21 cellular contexts compared by ENCODE assay signal in genomic region chr9:69647804-69648203, GRCh38. TPM values are rescaled to one million over a fixed set of nuclear protein-coding genes. Genes with fewer than 3 reads are reported as not detected.
DNase-seq lines count a peak whose midpoint lies in the region; ATAC-seq and TF ChIP-seq lines count a peak whose summit lies in the region.
"Had no signal": no experiment of that assay in that cellular context is flagged by ENCODE, and none has a peak within 500 bp of the region (broad histone marks: within the 10 kb centered on the region; RNA-seq: fewer than 3 reads in every experiment).

No MANE protein-coding gene starts in this region.

- no peak overlapping the region for H4K5ac ChIP-seq in IMR-90 (ENCODE audit: low read depth, low read length)

- dilution Hi-C loops in IMR-90 (cut with HindIII; ENCODE audit: low sequenced_read_pairs, unreplicated experiment), result no loop called here

- H2AFZ ChIP-seq in IMR-90 (replicated peaks; ENCODE audit: low read length, poor library complexity), result no peak overlapping the region

- no peaks in the 10 kb centered on the region for H3K27me3 ChIP-seq in IMR-90 (ENCODE audit: control insufficient read depth, insufficient read depth, low read length)
- H3K27me3 ChIP-seq: BE2C, BLaER1 had no signal

- H3K27me3 Mint-ChIP-seq in nephron (ENCODE audit: low read depth), result no peaks in the 10 kb centered on the region

- H3K4me3 ChIP-seq in IMR-90 (ENCODE audit: insufficient read depth, low read depth, low read length), result no peak overlapping the region
- H3K4me3 ChIP-seq: BLaER1 had no signal

- H3K79me1 ChIP-seq in IMR-90 (ENCODE audit: low read depth in 1 of 2, low read length in 2 of 2), result peaks cover 6 to 25% of the 10 kb centered on the region in 2 experiments; a peak in 2 of 4 replicates

- H3K4me1 Mint-ChIP-seq in nephron, result peaks cover 23% of the 10 kb centered on the region
- H3K4me1 Mint-ChIP-seq: CD14-positive monocyte; CD4-positive, alpha-beta memory T cell; CD4-positive, CD25-positive, alpha-beta regulatory T cell; CD8-positive, alpha-beta memory T cell had no signal

- H3K18ac ChIP-seq in IMR-90 (ENCODE audit: low read depth, low read length), result no peak overlapping the region

- ATAC-seq in IMR-90 (ENCODE audit: low read depth), result no peak
- no peak for ATAC-seq in activated CD4-positive, CD25-positive, alpha-beta regulatory T cell treated with anti-CD3 and anti-CD28 coated beads, Interleukin-2, amount 50 U/mL, for 24 hours

- no peak overlapping the region for H3K4me3 Mint-ChIP-seq in nephron
- H3K4me3 Mint-ChIP-seq: CD14-positive monocyte; CD4-positive, alpha-beta memory T cell; CD4-positive, CD25-positive, alpha-beta regulatory T cell; CD8-positive, alpha-beta memory T cell had no signal

- 0 out of 2 replicates have a peak, but pooled peaks cover 1% of the 10 kb centered on the region for H3K36me3 ChIP-seq in IMR-90 (ENCODE audit: control insufficient read depth, insufficient read depth, low read length)

- no peak for TF ChIP-seq POLR2A in IMR-90 (IDR thresholded peaks at IDR 0.05; ENCODE audit: low read depth, low read length)

- no peak for TF ChIP-seq RAD21 in IMR-90 (IDR thresholded peaks at IDR 0.05; ENCODE audit: low read length)

- no peaks in the 10 kb centered on the region for H4K20me1 ChIP-seq in IMR-90 (ENCODE audit: insufficient read depth, low read length)
- H4K20me1 ChIP-seq: BLaER1 had no signal

- H3K4me1 ChIP-seq in IMR-90 (ENCODE audit: control insufficient read depth, insufficient read depth, low read length), result peaks cover 7% of the 10 kb centered on the region
- H3K4me1 ChIP-seq: BE2C had no signal

- peaks cover 15% of the 10 kb centered on the region for H3K9me1 ChIP-seq in IMR-90 (ENCODE audit: insufficient read depth, low read length)

- H2AK9ac ChIP-seq in IMR-90 (replicated peaks; ENCODE audit: low read depth, low read length, poor library complexity), result no peak overlapping the region

- no peak overlapping the region for H3K4ac ChIP-seq in IMR-90 (ENCODE audit: low read depth, low read length)

- H4K8ac ChIP-seq in IMR-90 (ENCODE audit: low read depth in 2 of 2, low read length in 2 of 2), result no peak overlapping the region

- no TSS peak for BruUV-seq in IMR-90 (replicated peaks; lab: Mats Ljungman, UMichigan)

- TF ChIP-seq CTCF in IMR-90 (conservative IDR thresholded peaks at IDR 0.05; ENCODE audit: low read depth, low read length), result no peak
- no peak for TF ChIP-seq CTCF in nephron (IDR thresholded peaks at IDR 0.05; ENCODE audit: unreplicated experiment in 3 of 3)

- no CpG with 5 or more reads among the region's 3 CpGs for WGBS in IMR-90 (ENCODE audit: extremely low coverage in 2 of 2, insufficient read length in 1 of 2), 2 experiments

- no peak overlapping the region for H2BK120ac ChIP-seq in IMR-90 (ENCODE audit: low read depth, low read length)

- no peak overlapping the region for H3K56ac ChIP-seq in IMR-90 (ENCODE audit: extremely low read depth, insufficient read depth, low read length)

- no peaks in the 10 kb centered on the region for H3K9me3 ChIP-seq in IMR-90 (ENCODE audit: control insufficient read depth, insufficient read depth, low read length)
- H3K9me3 ChIP-seq: BE2C had no signal

- H4K91ac ChIP-seq in IMR-90 (ENCODE audit: insufficient read depth, low read depth, low read length), result no peak overlapping the region

- H3K14ac ChIP-seq in IMR-90 (replicated peaks; ENCODE audit: low read depth, low read length), result 0 out of 2 replicates have a peak overlapping the region, but pooled peaks have one; percentile 14

- peak overlapping the region in 2 of 3 experiments; percentile 63 to 72 for H3K27ac Mint-ChIP-seq in nephron
- H3K27ac Mint-ChIP-seq: CD14-positive monocyte; CD4-positive, alpha-beta memory T cell; CD4-positive, CD25-positive, alpha-beta regulatory T cell had no signal

- intact Hi-C loops in IMR-90 (cut with micrococcal nuclease), result no loop called here

- H3K36me3 Mint-ChIP-seq in nephron (ENCODE audit: low read depth), result no peaks in the 10 kb centered on the region
- H3K36me3 Mint-ChIP-seq: CD14-positive monocyte; CD4-positive, alpha-beta memory T cell; CD4-positive, CD25-positive, alpha-beta regulatory T cell had no signal

- no peak overlapping the region for H2BK5ac ChIP-seq in IMR-90 (ENCODE audit: low read depth, low read length, poor library complexity, severe bottlenecking)

- no peak for DNase-seq in IMR-90
- no peak for DNase-seq in NCI-H1105 (lab: John Stamatoyannopoulos, UW)
- no peak for DNase-seq in activated CD4-positive, CD25-positive, alpha-beta regulatory T cell (lab: John Stamatoyannopoulos, UW)
- DNase-seq: 8988T; ACHN; BE2C; CD4-positive, alpha-beta memory T cell; CD4-positive, CD25-positive, alpha-beta regulatory T cell; CD8-positive, alpha-beta memory T cell; COR-L47; DMS 273 treated with DMSO at 0.1 percent for 48 hours; DMS153; DMS53; DMS79; DND-41; EL; GF-D8 had no signal

- peak overlapping the region; percentile 24; the same call in 1 of the 2 replicates for H2BK20ac ChIP-seq in IMR-90 (ENCODE audit: low read depth, low read length)

- no peak overlapping the region for H2AK5ac ChIP-seq in IMR-90 (ENCODE audit: low read depth, low read length)

- no peak overlapping the region for H3K23ac ChIP-seq in IMR-90 (ENCODE audit: low read depth, low read length)

- no peak overlapping the region for H3K4me2 ChIP-seq in IMR-90 (ENCODE audit: low read depth, low read length)
- H3K4me2 ChIP-seq: BLaER1 had no signal

- POLR2A ChIA-PET in IMR-90 (lab: Charles Lee; ENCODE audit: unreplicated experiment), result no interaction called here

- in situ Hi-C loops in IMR-90 (cut with MboI; ENCODE audit: low sequenced_read_pairs), result no loop called here

- H3K27ac ChIP-seq in IMR-90 (ENCODE audit: insufficient read depth, low read length), result no peak overlapping the region
- H3K27ac ChIP-seq: BLaER1 had no signal

- H3K9me3 Mint-ChIP-seq in nephron, result peaks cover 7% of the 10 kb centered on the region
- H3K9me3 Mint-ChIP-seq: CD4-positive, alpha-beta memory T cell had no signal

- no peak overlapping the region for H2BK15ac ChIP-seq in IMR-90 (ENCODE audit: low read depth, low read length)

- CTCF ChIA-PET in IMR-90 (lab: Yijun Ruan, JAX), result no interaction called here

- H3K9ac ChIP-seq in IMR-90 (ENCODE audit: low read depth, low read length), result no peak overlapping the region
- H3K9ac ChIP-seq: BLaER1 had no signal

TF ChIP-seq in IMR-90, 13 proteins besides CTCF, POLR2A, EP300 and RAD21:
- no peak for TF ChIP-seq BHLHE40 (IDR thresholded peaks at IDR 0.05; ENCODE audit: low read depth, low read length)
- no peak for TF ChIP-seq MAZ (IDR thresholded peaks at IDR 0.05; ENCODE audit: borderline replicate concordance, low read depth, low read length)
- no peak for TF ChIP-seq RFX5 (IDR thresholded peaks at IDR 0.05; ENCODE audit: low read depth, low read length)
- TF ChIP-seq SMC3 (IDR thresholded peaks at IDR 0.05; ENCODE audit: low read depth, low read length), result no peak
- no peak for TF ChIP-seq USF2 (IDR thresholded peaks at IDR 0.05; ENCODE audit: low read depth, low read length)
- TF ChIP-seq NFE2L2 (IDR thresholded peaks at IDR 0.05; ENCODE audit: low read depth, low read length), result no peak
- no peak for TF ChIP-seq FOS (IDR thresholded peaks at IDR 0.05; ENCODE audit: low read depth, low read length)
- no peak for TF ChIP-seq RCOR1 (IDR thresholded peaks at IDR 0.05; ENCODE audit: insufficient replicate concordance, low read length)
- no peak for TF ChIP-seq ELK1 (IDR thresholded peaks at IDR 0.05; ENCODE audit: borderline replicate concordance, low read depth, low read length)
- no peak for TF ChIP-seq CEBPB (IDR thresholded peaks at IDR 0.05; ENCODE audit: low read depth, low read length)
- no peak for TF ChIP-seq MAFK (IDR thresholded peaks at IDR 0.05; ENCODE audit: low read depth, low read length)
- no peak for TF ChIP-seq MXI1 (IDR thresholded peaks at IDR 0.05; ENCODE audit: borderline replicate concordance, low read depth, low read length)
- TF ChIP-seq CHD1 (IDR thresholded peaks at IDR 0.05; ENCODE audit: low read depth, low read length), result no peak

RNA-seq across cellular contexts. Expression of gene APBA1, which starts 24.4 kb away (rescaled TPM):
- 3.8 and 4.2 TPM in 2 replicates for total RNA-seq in IMR-90 (2012; rRNA removed)
- polyA plus RNA-seq in IMR-90 (2012; rRNA removed), result 5.1 and 8.8 TPM in 2 replicates
- 1.5 and 2.4 TPM in 2 replicates for polyA plus RNA-seq in IMR-90 (2012; cell fraction: cytosol; rRNA removed)
- polyA plus RNA-seq in IMR-90 (2012; cell fraction: nucleus; rRNA removed; ENCODE audit: low replicate concordance), result 3.8 and 4.5 TPM in 2 replicates
- polyA plus RNA-seq: CD14-positive monocyte; CD4-positive, CD25-positive, alpha-beta regulatory T cell; CD8-positive, alpha-beta memory T cell had no signal
